ENCODE assay signal across 8 cellular contexts in the genomic region with DNA sequence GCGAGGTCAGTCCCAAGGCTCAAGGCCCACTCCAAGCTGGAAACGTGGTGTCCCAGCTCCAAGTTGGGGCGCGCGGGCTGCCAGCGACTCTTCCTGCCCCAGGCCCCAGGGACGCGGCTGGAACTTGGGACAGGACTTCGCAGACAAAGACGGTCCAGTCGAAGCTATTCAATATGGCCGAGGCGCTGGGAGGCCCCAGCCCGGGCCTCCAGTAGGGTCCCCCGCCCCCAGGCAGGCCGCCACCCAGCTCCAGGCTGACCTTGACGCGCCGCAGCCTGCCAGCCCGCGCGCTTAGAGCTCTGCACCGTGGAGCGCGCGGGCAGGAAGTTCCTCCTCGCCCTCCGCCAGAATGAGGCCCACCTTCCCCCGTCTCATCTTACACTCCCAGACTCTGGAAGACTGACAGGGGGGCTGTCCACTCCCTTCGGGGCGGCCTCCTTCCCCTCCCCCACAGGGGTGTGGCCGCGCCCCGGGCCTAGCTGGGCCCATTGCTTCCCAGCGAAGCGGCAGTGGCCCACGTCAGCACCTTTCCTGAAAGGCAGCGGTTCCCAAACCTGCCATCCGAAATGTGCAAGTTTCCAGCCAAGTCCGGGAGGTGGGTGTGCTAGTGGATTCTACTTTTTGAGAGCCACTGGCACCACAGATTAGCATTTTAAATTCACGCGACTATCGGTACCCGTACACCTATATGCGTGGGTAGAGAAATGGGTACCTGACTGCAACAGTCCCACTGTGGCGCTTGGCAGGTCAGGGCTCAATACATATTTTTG. TPM values are rescaled to one million over a fixed set of nuclear protein-coding genes. Genes with fewer than 3 reads are reported as not detected.
DNase-seq lines count a peak whose midpoint lies in the region; ATAC-seq and TF ChIP-seq lines count a peak whose summit lies in the region.

A gene with protein sequence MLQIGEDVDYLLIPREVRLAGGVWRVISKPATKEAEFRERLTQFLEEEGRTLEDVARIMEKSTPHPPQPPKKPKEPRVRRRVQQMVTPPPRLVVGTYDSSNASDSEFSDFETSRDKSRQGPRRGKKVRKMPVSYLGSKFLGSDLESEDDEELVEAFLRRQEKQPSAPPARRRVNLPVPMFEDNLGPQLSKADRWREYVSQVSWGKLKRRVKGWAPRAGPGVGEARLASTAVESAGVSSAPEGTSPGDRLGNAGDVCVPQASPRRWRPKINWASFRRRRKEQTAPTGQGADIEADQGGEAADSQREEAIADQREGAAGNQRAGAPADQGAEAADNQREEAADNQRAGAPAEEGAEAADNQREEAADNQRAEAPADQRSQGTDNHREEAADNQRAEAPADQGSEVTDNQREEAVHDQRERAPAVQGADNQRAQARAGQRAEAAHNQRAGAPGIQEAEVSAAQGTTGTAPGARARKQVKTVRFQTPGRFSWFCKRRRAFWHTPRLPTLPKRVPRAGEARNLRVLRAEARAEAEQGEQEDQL (minus strand): TSS at position 303 of the 770 bp plus-strand sequence. CDS start 754 bp downstream, outside the sequence.

- peaks cover 26% of the 10 kb centered on the region for H3F3A ChIP-seq in GM23338 (replicated peaks; ENCODE audit: low read depth)

- H3K4me1 ChIP-seq in GM23338 (ENCODE audit: insufficient read depth) (peaks cover 33% of the 10 kb centered on the region), gastrocnemius medialis (peaks cover 0 to 6% of the 10 kb centered on the region in 2 donors)

- peaks cover 37% of the 10 kb centered on the region for H3K4me1 Mint-ChIP-seq in GM23338

- no peaks in the 10 kb centered on the region for H3K9me2 ChIP-seq in GM23338 (ENCODE audit: insufficient read depth)

- peaks cover 16% of the 10 kb centered on the region for H4K20me1 ChIP-seq in GM23338 (replicated peaks; ENCODE audit: insufficient read depth)

- peaks cover 28% of the 10 kb centered on the region for H3K79me2 ChIP-seq in GM23338 (replicated peaks; ENCODE audit: insufficient read depth)

- in situ Hi-C loops in astrocyte of the cerebellum (cut with HindIII; ENCODE audit: low sequenced_read_pairs) = no loop called here
- in situ Hi-C loops in gastrocnemius medialis (cut with MboI; ENCODE audit: low sequenced_read_pairs in 4 of 4) = no loop called here

- TF ChIP-seq CTCF in GM23338 (conservative IDR thresholded peaks at IDR 0.05; ENCODE audit: low read depth in 2 of 2) (no peak), astrocyte of the cerebellum (IDR thresholded peaks at IDR 0.05; ENCODE audit: low read depth, low read length, missing control alignments) (no peak), gastrocnemius medialis (IDR thresholded peaks at IDR 0.05 in 4 of 5, conservative IDR thresholded peaks at IDR 0.05 in 1 of 5) (no peak)

- intact Hi-C loops in gastrocnemius medialis (cut with DNase I; ENCODE audit: low total_unique reads) = no loop called here

- peak within 1 kb of the TSS; percentile 91 for H3K4me3 Mint-ChIP-seq in GM23338

- ATAC-seq in GM23338 = peak; percentile 87
- peak; percentile 76 to 79 for ATAC-seq in gastrocnemius medialis
- ATAC-seq in HG02623 (IDR thresholded peaks at IDR 0.05; ENCODE audit: unreplicated experiment) = no peak

- DNase-seq in GM23338 (ENCODE audit: low spot score) (peak; percentile 98), astrocyte of the cerebellum (ENCODE audit: low read depth) (peak; percentile 80), gastrocnemius medialis (peak; percentile 44 to 59), middle frontal gyrus (ENCODE audit: extremely low spot score, low spot score) (no peak)
- no peak for DNase-seq in activated T-cell treated with anti-CD3 and anti-CD28 coated beads, Interleukin-2, amount 50 U/mL, for 1 hour
- DNase-seq in stimulated activated CD4-positive, alpha-beta T cell treated with anti-CD3 and anti-CD28 coated beads, Interleukin-15, amount 100 ng/mL, for 24 hours = no peak

- H3K4me2 ChIP-seq in GM23338 = peak within 1 kb of the TSS; percentile 100

- TF ChIP-seq POLR2A in gastrocnemius medialis (IDR thresholded peaks at IDR 0.05) = peak; percentile 29 to 61

- H3K27ac Mint-ChIP-seq in GM23338 = peak within 1 kb of the TSS; percentile 81; the same call in 1 of the 2 replicates

- peaks cover 21% of the 10 kb centered on the region for H3K36me3 Mint-ChIP-seq in GM23338 (ENCODE audit: low read depth)

- peak within 1 kb of the TSS; percentile 84; the same call in 1 of the 2 replicates for H3K27ac ChIP-seq in GM23338 (ENCODE audit: low read depth)
- H3K27ac ChIP-seq in gastrocnemius medialis = peak within 1 kb of the TSS in 2 of 4 donors; percentile 6 to 26

- peaks cover 41% of the 10 kb centered on the region for H3K27me3 Mint-ChIP-seq in GM23338 (ENCODE audit: insufficient read depth, low read depth, poor library complexity)

- peak within 1 kb of the TSS; percentile 95 for H2AFZ ChIP-seq in GM23338

- H3K36me3 ChIP-seq in GM23338 (ENCODE audit: insufficient read depth) (no peaks in the 10 kb centered on the region), gastrocnemius medialis (no peaks in the 10 kb centered on the region)

- no peaks in the 10 kb centered on the region for H3K9me3 ChIP-seq in gastrocnemius medialis

- H3K9me3 Mint-ChIP-seq in GM23338 = peaks cover 3% of the 10 kb centered on the region; the same call in 2 of the 3 replicates

- H3K27me3 ChIP-seq in GM23338 (ENCODE audit: insufficient read depth) (peaks cover 28% of the 10 kb centered on the region), gastrocnemius medialis (peaks cover 62 to 72% (median 65%) of the 10 kb centered on the region in 3 donors)

- H3K4me3 ChIP-seq in GM23338 = peak within 1 kb of the TSS; percentile 94
- peak within 1 kb of the TSS; percentile 58 for H3K4me3 ChIP-seq in astrocyte of the cerebellum (ENCODE audit: low read depth, low read length)
- H3K4me3 ChIP-seq in iPS-11a (ENCODE audit: low read depth, low read length) = peak within 1 kb of the TSS; percentile 84
- H3K4me3 ChIP-seq in gastrocnemius medialis = peak within 1 kb of the TSS; percentile 38 to 51 (median 46)

TF ChIP-seq in GM23338, 12 proteins besides CTCF, POLR2A, EP300 and RAD21 (continues in another document):
- TF ChIP-seq, protein P1, sequence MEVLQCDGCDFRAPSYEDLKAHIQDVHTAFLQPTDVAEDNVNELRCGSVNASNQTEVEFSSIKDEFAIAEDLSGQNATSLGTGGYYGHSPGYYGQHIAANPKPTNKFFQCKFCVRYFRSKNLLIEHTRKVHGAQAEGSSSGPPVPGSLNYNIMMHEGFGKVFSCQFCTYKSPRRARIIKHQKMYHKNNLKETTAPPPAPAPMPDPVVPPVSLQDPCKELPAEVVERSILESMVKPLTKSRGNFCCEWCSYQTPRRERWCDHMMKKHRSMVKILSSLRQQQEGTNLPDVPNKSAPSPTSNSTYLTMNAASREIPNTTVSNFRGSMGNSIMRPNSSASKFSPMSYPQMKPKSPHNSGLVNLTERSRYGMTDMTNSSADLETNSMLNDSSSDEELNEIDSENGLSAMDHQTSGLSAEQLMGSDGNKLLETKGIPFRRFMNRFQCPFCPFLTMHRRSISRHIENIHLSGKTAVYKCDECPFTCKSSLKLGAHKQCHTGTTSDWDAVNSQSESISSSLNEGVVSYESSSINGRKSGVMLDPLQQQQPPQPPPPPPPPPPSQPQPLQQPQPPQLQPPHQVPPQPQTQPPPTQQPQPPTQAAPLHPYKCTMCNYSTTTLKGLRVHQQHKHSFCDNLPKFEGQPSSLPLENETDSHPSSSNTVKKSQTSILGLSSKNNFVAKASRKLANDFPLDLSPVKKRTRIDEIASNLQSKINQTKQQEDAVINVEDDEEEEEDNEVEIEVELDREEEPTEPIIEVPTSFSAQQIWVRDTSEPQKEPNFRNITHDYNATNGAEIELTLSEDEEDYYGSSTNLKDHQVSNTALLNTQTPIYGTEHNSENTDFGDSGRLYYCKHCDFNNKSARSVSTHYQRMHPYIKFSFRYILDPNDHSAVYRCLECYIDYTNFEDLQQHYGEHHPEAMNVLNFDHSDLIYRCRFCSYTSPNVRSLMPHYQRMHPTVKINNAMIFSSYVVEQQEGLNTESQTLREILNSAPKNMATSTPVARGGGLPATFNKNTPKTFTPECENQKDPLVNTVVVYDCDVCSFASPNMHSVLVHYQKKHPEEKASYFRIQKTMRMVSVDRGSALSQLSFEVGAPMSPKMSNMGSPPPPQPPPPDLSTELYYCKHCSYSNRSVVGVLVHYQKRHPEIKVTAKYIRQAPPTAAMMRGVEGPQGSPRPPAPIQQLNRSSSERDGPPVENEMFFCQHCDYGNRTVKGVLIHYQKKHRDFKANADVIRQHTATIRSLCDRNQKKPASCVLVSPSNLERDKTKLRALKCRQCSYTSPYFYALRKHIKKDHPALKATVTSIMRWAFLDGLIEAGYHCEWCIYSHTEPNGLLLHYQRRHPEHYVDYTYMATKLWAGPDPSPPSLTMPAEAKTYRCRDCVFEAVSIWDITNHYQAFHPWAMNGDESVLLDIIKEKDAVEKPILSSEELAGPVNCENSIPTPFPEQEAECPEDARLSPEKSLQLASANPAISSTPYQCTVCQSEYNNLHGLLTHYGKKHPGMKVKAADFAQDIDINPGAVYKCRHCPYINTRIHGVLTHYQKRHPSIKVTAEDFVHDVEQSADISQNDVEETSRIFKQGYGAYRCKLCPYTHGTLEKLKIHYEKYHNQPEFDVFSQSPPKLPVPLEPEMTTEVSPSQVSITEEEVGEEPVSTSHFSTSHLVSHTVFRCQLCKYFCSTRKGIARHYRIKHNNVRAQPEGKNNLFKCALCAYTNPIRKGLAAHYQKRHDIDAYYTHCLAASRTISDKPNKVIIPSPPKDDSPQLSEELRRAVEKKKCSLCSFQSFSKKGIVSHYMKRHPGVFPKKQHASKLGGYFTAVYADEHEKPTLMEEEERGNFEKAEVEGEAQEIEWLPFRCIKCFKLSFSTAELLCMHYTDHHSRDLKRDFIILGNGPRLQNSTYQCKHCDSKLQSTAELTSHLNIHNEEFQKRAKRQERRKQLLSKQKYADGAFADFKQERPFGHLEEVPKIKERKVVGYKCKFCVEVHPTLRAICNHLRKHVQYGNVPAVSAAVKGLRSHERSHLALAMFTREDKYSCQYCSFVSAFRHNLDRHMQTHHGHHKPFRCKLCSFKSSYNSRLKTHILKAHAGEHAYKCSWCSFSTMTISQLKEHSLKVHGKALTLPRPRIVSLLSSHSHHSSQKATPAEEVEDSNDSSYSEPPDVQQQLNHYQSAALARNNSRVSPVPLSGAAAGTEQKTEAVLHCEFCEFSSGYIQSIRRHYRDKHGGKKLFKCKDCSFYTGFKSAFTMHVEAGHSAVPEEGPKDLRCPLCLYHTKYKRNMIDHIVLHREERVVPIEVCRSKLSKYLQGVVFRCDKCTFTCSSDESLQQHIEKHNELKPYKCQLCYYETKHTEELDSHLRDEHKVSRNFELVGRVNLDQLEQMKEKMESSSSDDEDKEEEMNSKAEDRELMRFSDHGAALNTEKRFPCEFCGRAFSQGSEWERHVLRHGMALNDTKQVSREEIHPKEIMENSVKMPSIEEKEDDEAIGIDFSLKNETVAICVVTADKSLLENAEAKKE (CRISPR knock-in tag; IDR thresholded peaks at IDR 0.05) = no peak
- no peak for TF ChIP-seq EZH2 (IDR thresholded peaks at IDR 0.05; ENCODE audit: low read depth, unreplicated experiment)

RNA-seq across cellular contexts. Expression of the gene that starts here (rescaled TPM):
- total RNA-seq in GM23338 (2014; rRNA removed; shearing (Covaris generic)) = 16.5 and 17.4 TPM in 2 replicates
- 5.6 and 6.0 TPM in 2 replicates for polyA plus RNA-seq in GM23338 (2016; fragmentation: Nextera tagmentation; extraction: Ambion mirVana)
- 1 to 10 TPM in 1 of 4 donors, under 1 TPM in 3; 0.46 to 1.6 (median 0.75) TPM for total RNA-seq in gastrocnemius medialis

Comparison
In these comparisons a context has a peak if more than half of its experiments do, and no peak if none do; other contexts are left out.
1. DNase-seq: peak in GM23338 (single experiment), astrocyte of the cerebellum (single experiment) and gastrocnemius medialis (2 of 2); none in activated T-cell treated with anti-CD3 and anti-CD28 coated beads, Interleukin-2, amount 50 U/mL, for 1 hour (single experiment), stimulated activated CD4-positive, alpha-beta T cell treated with anti-CD3 and anti-CD28 coated beads, Interleukin-15, amount 100 ng/mL, for 24 hours (single experiment) and middle frontal gyrus (single experiment).
2. Peak in every context shown above with its lines, with median percentiles within 50 percentile points of each other: H3K4me3 ChIP-seq.